In genomic region chr1:235415008-235415904, GRCh38 we compare ENCODE assay signal across 8 cellular contexts.
DNase-seq lines count a peak whose midpoint lies in the region; ATAC-seq lines count a peak whose summit lies in the region.

No MANE protein-coding gene starts in this region.

- ATAC-seq in HG02759 (IDR thresholded peaks at IDR 0.05; ENCODE audit: unreplicated experiment) = peak; percentile 65
- peak; percentile 67 to 83 for ATAC-seq in activated CD4-positive, CD25-positive, alpha-beta regulatory T cell treated with anti-CD3 and anti-CD28 coated beads, Interleukin-2, amount 50 U/mL, for 24 hours
- no peak for ATAC-seq in HG02884 (IDR thresholded peaks at IDR 0.05; ENCODE audit: unreplicated experiment)

- DNase-seq in GM04504 (ENCODE audit: low read depth) (peak; percentile 49), NCI-H345 treated with DMSO at 0.1 percent for 48 hours (lab: John Stamatoyannopoulos, UW; ENCODE audit: unreplicated experiment) (peak; percentile 50), cerebellar cortex (ENCODE audit: low spot score) (peak; percentile 77), left kidney (ENCODE audit: low read depth, low spot score) (peak; percentile 80)
- DNase-seq in stimulated activated CD4-positive, alpha-beta T cell treated with anti-CD3 and anti-CD28 coated beads, Interleukin-4, amount 100 ng/mL, for 4 hours = peak; percentile 33 to 51
